15 cellular contexts compared by ENCODE assay signal in genomic region chr17:72476575-72476986, GRCh38.
DNase-seq lines count a peak whose midpoint lies in the region; ATAC-seq and TF ChIP-seq lines count a peak whose summit lies in the region.
"Had no signal": no experiment of that assay in that cellular context is flagged by ENCODE, and none has a peak within 500 bp of the region (broad histone marks: within the 10 kb centered on the region; RNA-seq: fewer than 3 reads in every experiment).

No MANE protein-coding gene starts in this region.

- ATAC-seq in Panc1 (peak; percentile 46), GM19351 (IDR thresholded peaks at IDR 0.05; ENCODE audit: unreplicated experiment) (no peak), SK-N-SH treated with all-trans-retinoic acid at 6 μM for 48 hours (no peak), GM19395 (IDR thresholded peaks at IDR 0.05; ENCODE audit: unreplicated experiment) (no peak), HG03469 (IDR thresholded peaks at IDR 0.05; ENCODE audit: unreplicated experiment) (no peak)

- peak overlapping the region; percentile 94 for H3K27ac ChIP-seq in Panc1 (ENCODE audit: low read length)
- H3K27ac ChIP-seq in hepatocyte = peak overlapping the region; percentile 63

- BruUV-seq in Panc1 (replicated peaks; lab: Mats Ljungman, UMichigan) = TSS peak; percentile 8

- TF ChIP-seq CTCF in Panc1 (IDR thresholded peaks at IDR 0.05) = no peak
- TF ChIP-seq CTCF in hepatocyte (IDR thresholded peaks at IDR 0.05; ENCODE audit: poor library complexity) = no peak

- CTCF ChIA-PET in Panc1 (lab: Charles Lee) = interaction anchor here (0.5 kb wide), 1 partner anchor 123 kb away, joined by 3 read pairs; no protein-coding TSS in a partner anchor

- H3K4me1 ChIP-seq in Panc1 (ENCODE audit: control insufficient read depth, insufficient read depth, low read length) = peaks cover 73% of the 10 kb centered on the region
- H3K4me1 ChIP-seq in hepatocyte (ENCODE audit: insufficient read depth) = peaks cover 20% of the 10 kb centered on the region
- H3K4me1 ChIP-seq: HAP-1 had no signal

- no peaks in the 10 kb centered on the region for H3K36me3 ChIP-seq in Panc1 (ENCODE audit: control insufficient read depth, insufficient read depth, low read length)
- no peaks in the 10 kb centered on the region for H3K36me3 ChIP-seq in hepatocyte (replicated peaks; ENCODE audit: insufficient read depth, low read depth)
- H3K36me3 ChIP-seq: BE2C, HAP-1, MG63 had no signal

- no peaks in the 10 kb centered on the region for H3K9me3 ChIP-seq in Panc1 (ENCODE audit: control insufficient read depth, insufficient read depth, low read depth, low read length)
- no peaks in the 10 kb centered on the region for H3K9me3 ChIP-seq in hepatocyte (ENCODE audit: low read depth)
- H3K9me3 ChIP-seq: BE2C, HAP-1 had no signal

- in situ Hi-C loops in Panc1 (cut with HindIII; ENCODE audit: low pct_unique_long_range_greater_than_20kb, low sequenced_read_pairs) = loop anchor here (25.0 kb wide), 1 partner anchor 339 kb away; no protein-coding TSS in a partner anchor

- H3K27me3 ChIP-seq in Panc1 (ENCODE audit: control insufficient read depth, insufficient read depth, low read length) (no peaks in the 10 kb centered on the region), hepatocyte (no peaks in the 10 kb centered on the region)
- H3K27me3 ChIP-seq: BE2C, MG63 had no signal

- H3K4me2 ChIP-seq in hepatocyte = peak overlapping the region; percentile 54

- DNase-seq in DMS79 (lab: John Stamatoyannopoulos, UW) (peak; percentile 50), Panc1 (ENCODE audit: low read depth, low spot score) (no peak), hepatocyte (ENCODE audit: low spot score) (no peak), pons (ENCODE audit: low spot score) (peak; percentile 24)
- DNase-seq: activated CD4-positive, alpha-beta T cell treated with anti-CD3 and anti-CD28 coated beads, Interleukin-2, amount 10 ng/mL, durations not matched to agents 7 days and 5 days; activated T-cell treated with anti-CD3 and anti-CD28 coated beads, Interleukin-2, amount 50 U/mL, for 48 hours; BE2C; MG63; NCI-H345; T-helper 1 cell had no signal

- WGBS in hepatocyte (ENCODE audit: low lambda C conversion rate, missing lambda C conversion rate) = 34% methylated on average over 9 of the region's 12 CpGs

- peak overlapping the region; percentile 7 to 38; a peak in 3 of 4 replicates for H3K4me3 ChIP-seq in Panc1 (ENCODE audit: low read depth in 2 of 2, low read length in 2 of 2)
- no peak overlapping the region for H3K4me3 ChIP-seq in hepatocyte
- H3K4me3 ChIP-seq: HAP-1, MG63 had no signal

- intact Hi-C loops in Panc1 (cut with micrococcal nuclease; ENCODE audit: unreplicated experiment) = no loop called here

- POLR2A ChIA-PET in Panc1 (lab: Charles Lee) = no interaction called here

- H3K9me2 ChIP-seq in hepatocyte (replicated peaks; ENCODE audit: insufficient read depth) = no peaks in the 10 kb centered on the region

- H3K79me2 ChIP-seq in hepatocyte = peaks cover 78% of the 10 kb centered on the region

- H4K20me1 ChIP-seq in hepatocyte (ENCODE audit: insufficient read depth, poor library complexity, severe bottlenecking) = no peaks in the 10 kb centered on the region

- H2AFZ ChIP-seq in hepatocyte = no peak overlapping the region

TF ChIP-seq in SK-N-SH treated with all-trans-retinoic acid at 6 μM for 48 hours, 23 proteins besides CTCF, POLR2A, EP300 and RAD21:
- no peak for TF ChIP-seq ZNF8 (CRISPR knock-in tag; IDR thresholded peaks at IDR 0.05)
- TF ChIP-seq PPARA (CRISPR knock-in tag; IDR thresholded peaks at IDR 0.05; ENCODE audit: borderline replicate concordance) = no peak
- no peak for TF ChIP-seq ARNTL (CRISPR knock-in tag; IDR thresholded peaks at IDR 0.05; ENCODE audit: borderline replicate concordance, low read depth)
- no peak for TF ChIP-seq TSHZ2 (CRISPR knock-in tag; IDR thresholded peaks at IDR 0.05)
- no peak for TF ChIP-seq PATZ1 (CRISPR knock-in tag; IDR thresholded peaks at IDR 0.05; ENCODE audit: borderline replicate concordance)
- no peak for TF ChIP-seq CREB5 (CRISPR knock-in tag; IDR thresholded peaks at IDR 0.05; ENCODE audit: low read depth)
- TF ChIP-seq ZNF565 (CRISPR knock-in tag; conservative IDR thresholded peaks at IDR 0.05; ENCODE audit: low read depth) = no peak
- no peak for TF ChIP-seq ESRRG (CRISPR knock-in tag; IDR thresholded peaks at IDR 0.05)
- no peak for TF ChIP-seq ZFP30 (CRISPR knock-in tag; IDR thresholded peaks at IDR 0.05)
- TF ChIP-seq CSRNP3 (CRISPR knock-in tag; IDR thresholded peaks at IDR 0.05) = no peak
- TF ChIP-seq CSDC2 (CRISPR knock-in tag; IDR thresholded peaks at IDR 0.05) = no peak
- no peak for TF ChIP-seq BACH2 (CRISPR knock-in tag; IDR thresholded peaks at IDR 0.05; ENCODE audit: borderline replicate concordance)
- no peak for TF ChIP-seq TOX (CRISPR knock-in tag; IDR thresholded peaks at IDR 0.05; ENCODE audit: borderline replicate concordance)
- TF ChIP-seq ZFP3 (CRISPR knock-in tag; IDR thresholded peaks at IDR 0.05) = no peak
- no peak for TF ChIP-seq ZNF70 (CRISPR knock-in tag; IDR thresholded peaks at IDR 0.05)
- TF ChIP-seq SNAI2 (CRISPR knock-in tag; IDR thresholded peaks at IDR 0.05) = no peak

Comparison
In these comparisons a context has a peak if more than half of its experiments do, and no peak if none do; other contexts are left out.
1. DNase-seq: peak in DMS79 (single experiment) and pons (single experiment); none in Panc1 (single experiment) and hepatocyte (single experiment).